In genomic region chrY:7382988-7383387, GRCh38 we compare ENCODE assay signal across 24 cellular contexts.
DNase-seq lines count a peak whose midpoint lies in the region; ATAC-seq, FAIRE-seq and TF ChIP-seq lines count a peak whose summit lies in the region.
"Had no signal": no experiment of that assay in that cellular context is flagged by ENCODE, and none has a peak within 500 bp of the region (broad histone marks: within the 10 kb centered on the region; RNA-seq: fewer than 3 reads in every experiment).

No MANE protein-coding gene starts in this region.

- H3K4me1 Mint-ChIP-seq in activated naive CD8-positive, alpha-beta T cell treated with anti-CD3 and anti-CD28 coated beads, Interleukin-2, amount 50 U/mL, for 24 hours: peaks cover 9% of the 10 kb centered on the region
- H3K4me1 Mint-ChIP-seq: CD14-positive monocyte, neural crest cell had no signal

- H3K9me3 Mint-ChIP-seq in activated naive CD8-positive, alpha-beta T cell treated with anti-CD3 and anti-CD28 coated beads, Interleukin-2, amount 50 U/mL, for 24 hours: no peaks in the 10 kb centered on the region
- H3K9me3 Mint-ChIP-seq: neural crest cell; stimulated activated naive CD8-positive, alpha-beta T cell treated with anti-CD3 and anti-CD28 coated beads, Interleukin-15, Interleukin-2, amounts not matched to agents 100 ng/mL and 50 ng/mL, for 24 hours had no signal

- H3K27me3 Mint-ChIP-seq in activated naive CD8-positive, alpha-beta T cell treated with anti-CD3 and anti-CD28 coated beads, Interleukin-2, amount 50 U/mL, for 24 hours: no peaks in the 10 kb centered on the region
- H3K27me3 Mint-ChIP-seq: dendritic cell treated with granulocyte-macrophage colony-stimulating factor and Interleukin-4, amounts not matched to agents 40 ng/mL and 50 ng/mL, for 4 days; stimulated activated naive CD8-positive, alpha-beta T cell treated with anti-CD3 and anti-CD28 coated beads, Interleukin-15, Interleukin-2, amounts not matched to agents 100 ng/mL and 50 ng/mL, for 24 hours had no signal

- H3K4me3 Mint-ChIP-seq in activated naive CD8-positive, alpha-beta T cell treated with anti-CD3 and anti-CD28 coated beads, Interleukin-2, amount 50 U/mL, for 24 hours: no peak overlapping the region
- H3K4me3 Mint-ChIP-seq: CD14-positive monocyte; dendritic cell treated with granulocyte-macrophage colony-stimulating factor and Interleukin-4, amounts not matched to agents 40 ng/mL and 50 ng/mL, for 4 days; neural crest cell; stimulated activated naive CD8-positive, alpha-beta T cell treated with anti-CD3 and anti-CD28 coated beads, Interleukin-15, Interleukin-2, amounts not matched to agents 100 ng/mL and 50 ng/mL, for 24 hours had no signal

- intact Hi-C loops in sciatic nerve (cut with DNase I): no loop called here

- peaks cover 22% of the 10 kb centered on the region for H3K36me3 Mint-ChIP-seq in activated naive CD8-positive, alpha-beta T cell treated with anti-CD3 and anti-CD28 coated beads, Interleukin-2, amount 50 U/mL, for 24 hours (ENCODE audit: low read depth)

- TF ChIP-seq POLR2A in GM12892 (IDR thresholded peaks at IDR 0.05; ENCODE audit: low read depth, low read length): no peak

- FAIRE-seq in GM12892 (lab: Jason Lieb, UNC): no peak
- FAIRE-seq: keratinocyte, TTC549 had no signal

- no peak for ATAC-seq in activated naive CD8-positive, alpha-beta T cell treated with anti-CD3 and anti-CD28 coated beads, Interleukin-2, amount 50 U/mL, for 24 hours
- ATAC-seq in sciatic nerve: no peak
- ATAC-seq: esophagus mucosa had no signal

- DNase-seq in EH (ENCODE audit: low read depth) (peak; percentile 85), HS-27A (ENCODE audit: low read depth) (peak; percentile 38), glomerular visceral epithelial cell (ENCODE audit: extremely low spot score) (peak; percentile 45), GM12892 (ENCODE audit: insufficient read length) (no peak), CD1c-positive myeloid dendritic cell (ENCODE audit: extremely low spot score) (no peak), medulla oblongata (ENCODE audit: extremely low spot score) (no peak), sciatic nerve (ENCODE audit: low spot score) (no peak)
- DNase-seq in activated naive CD8-positive, alpha-beta T cell treated with anti-CD3 and anti-CD28 coated beads, Interleukin-2, amount 50 U/mL, for 24 hours: no peak
- DNase-seq: activated CD8-positive, alpha-beta memory T cell treated with anti-CD3 and anti-CD28 coated beads for 24 hours; DMS79; Kasumi-1; mesendoderm; NCI-H1436; NCI-H2171 treated with DMSO at 0.1 percent for 48 hours; NCI-H82; PC-9; upper lobe of left lung had no signal

- peak overlapping the region; percentile 47 for H3K27ac Mint-ChIP-seq in activated naive CD8-positive, alpha-beta T cell treated with anti-CD3 and anti-CD28 coated beads, Interleukin-2, amount 50 U/mL, for 24 hours
- H3K27ac Mint-ChIP-seq: CD14-positive monocyte; dendritic cell treated with granulocyte-macrophage colony-stimulating factor and Interleukin-4, amounts not matched to agents 40 ng/mL and 50 ng/mL, for 4 days; stimulated activated naive CD8-positive, alpha-beta T cell treated with anti-CD3 and anti-CD28 coated beads, Interleukin-15, Interleukin-2, amounts not matched to agents 100 ng/mL and 50 ng/mL, for 24 hours had no signal

Comparison
In these comparisons a context has a peak if more than half of its experiments do, and no peak if none do; other contexts are left out.
1. DNase-seq: peak in EH (single experiment), HS-27A (single experiment) and glomerular visceral epithelial cell (single experiment); none in activated naive CD8-positive, alpha-beta T cell treated with anti-CD3 and anti-CD28 coated beads, Interleukin-2, amount 50 U/mL, for 24 hours (single experiment), GM12892 (single experiment), CD1c-positive myeloid dendritic cell (single experiment), medulla oblongata (single experiment) and sciatic nerve (single experiment).